Comparison of ENCODE assay signal across 25 cellular contexts in genomic region chr19:6212403-6213265, GRCh38.
DNase-seq lines count a peak whose midpoint lies in the region; ATAC-seq, FAIRE-seq and TF ChIP-seq lines count a peak whose summit lies in the region.
"Had no signal": no experiment of that assay in that cellular context is flagged by ENCODE, and none has a peak within 500 bp of the region (broad histone marks: within the 10 kb centered on the region; RNA-seq: fewer than 3 reads in every experiment).

No MANE protein-coding gene starts in this region.

- peak; percentile 5 for DNase-seq in 8988T
- peak; percentile 18 for DNase-seq in GM12892 (ENCODE audit: insufficient read length)
- peak; percentile 12 to 29 for DNase-seq in frontal cortex (ENCODE audit: low spot score in 2 of 2)
- DNase-seq in nephron progenitor cell = no peak
- DNase-seq in AG08395 (ENCODE audit: low spot score) = no peak
- DNase-seq in activated CD8-positive, alpha-beta T cell treated with anti-CD3 and anti-CD28 coated beads for 36 hours = no peak
- DNase-seq: ACHN, anterior cingulate cortex, Calu3, caudate nucleus, glutamatergic neuron, natural killer cell, NCI-H1048, NCI-H187, NCI-H526 treated with DMSO at 0.1 percent for 48 hours, WERI-Rb-1 had no signal

- no peaks in the 10 kb centered on the region for H3K27me3 Mint-ChIP-seq in nephron progenitor cell (ENCODE audit: low read depth, poor library complexity)
- no peaks in the 10 kb centered on the region for H3K27me3 Mint-ChIP-seq in activated CD8-positive, alpha-beta T cell treated with anti-CD3 and anti-CD28 coated beads for 36 hours
- H3K27me3 Mint-ChIP-seq: activated naive CD4-positive, alpha-beta T cell treated with anti-CD3 and anti-CD28 coated beads, Interleukin-2, amount 50 U/mL, for 24 hours; activated T-helper 17 cell treated with anti-CD3 and anti-CD28 coated beads, Interleukin-2, amount 50 U/mL, for 72 hours had no signal

- TF ChIP-seq POLR2A in GM12892 (IDR thresholded peaks at IDR 0.05; ENCODE audit: low read depth, low read length) (no peak), GM18505 (IDR thresholded peaks at IDR 0.05; ENCODE audit: borderline replicate concordance, extremely low read depth, insufficient read depth, insufficient read length) (no peak)

- no peak for TF ChIP-seq CTCF in nephron progenitor cell (IDR thresholded peaks at IDR 0.05)
- TF ChIP-seq CTCF in activated CD8-positive, alpha-beta T cell treated with anti-CD3 and anti-CD28 coated beads for 36 hours (IDR thresholded peaks at IDR 0.05) = no peak

- peak overlapping the region; percentile 90 for H3K27ac Mint-ChIP-seq in nephron progenitor cell
- H3K27ac Mint-ChIP-seq in activated CD8-positive, alpha-beta T cell treated with anti-CD3 and anti-CD28 coated beads for 36 hours = no peak overlapping the region
- H3K27ac Mint-ChIP-seq: activated naive CD4-positive, alpha-beta T cell treated with anti-CD3 and anti-CD28 coated beads, Interleukin-2, amount 50 U/mL, for 24 hours; activated T-helper 17 cell treated with anti-CD3 and anti-CD28 coated beads, Interleukin-2, amount 50 U/mL, for 72 hours; T-helper 2 cell treated with Interferon-gamma antibody and Interleukin-4, amounts not matched to agents 5 μg/mL and 100 μg/mL, for 36 hours had no signal

- H3K9me3 Mint-ChIP-seq in nephron progenitor cell = no peaks in the 10 kb centered on the region
- H3K9me3 Mint-ChIP-seq in activated CD8-positive, alpha-beta T cell treated with anti-CD3 and anti-CD28 coated beads for 36 hours = no peaks in the 10 kb centered on the region
- H3K9me3 Mint-ChIP-seq: activated naive CD4-positive, alpha-beta T cell treated with anti-CD3 and anti-CD28 coated beads, Interleukin-2, amount 50 U/mL, for 24 hours; activated T-helper 17 cell treated with anti-CD3 and anti-CD28 coated beads, Interleukin-2, amount 50 U/mL, for 72 hours; natural killer cell; T-helper 2 cell treated with Interferon-gamma antibody and Interleukin-4, amounts not matched to agents 5 μg/mL and 100 μg/mL, for 36 hours had no signal

- intact Hi-C loops in activated CD8-positive, alpha-beta T cell treated with anti-CD3 and anti-CD28 coated beads for 36 hours (cut with micrococcal nuclease) = no loop called here

- H3K36me3 Mint-ChIP-seq in nephron progenitor cell (ENCODE audit: low read depth) = peaks cover 10% of the 10 kb centered on the region
- H3K36me3 Mint-ChIP-seq in activated CD8-positive, alpha-beta T cell treated with anti-CD3 and anti-CD28 coated beads for 36 hours (ENCODE audit: low read depth) = peaks cover 8% of the 10 kb centered on the region
- H3K36me3 Mint-ChIP-seq: activated naive CD4-positive, alpha-beta T cell treated with anti-CD3 and anti-CD28 coated beads, Interleukin-2, amount 50 U/mL, for 24 hours; natural killer cell had no signal

- ATAC-seq in GM18505 (IDR thresholded peaks at IDR 0.05; ENCODE audit: unreplicated experiment) (no peak), HG02840 (IDR thresholded peaks at IDR 0.05; ENCODE audit: low FRiP score, unreplicated experiment) (no peak)
- no peak for ATAC-seq in activated CD8-positive, alpha-beta T cell treated with anti-CD3 and anti-CD28 coated beads for 36 hours
- ATAC-seq: activated T-helper 17 cell treated with anti-CD3 and anti-CD28 coated beads, Interleukin-2, amount 50 U/mL, for 72 hours had no signal

- CTCF ChIA-PET in activated CD8-positive, alpha-beta T cell treated with anti-CD3 and anti-CD28 coated beads for 36 hours (lab: Charles Lee) = interaction anchor here (1.0 kb wide), 1 partner anchor 270 kb away, joined by 3 read pairs; no protein-coding TSS in a partner anchor

- POLR2A ChIA-PET in activated CD8-positive, alpha-beta T cell treated with anti-CD3 and anti-CD28 coated beads for 36 hours (lab: Charles Lee) = no interaction called here

- no peak for FAIRE-seq in GM12892 (lab: Jason Lieb, UNC)
- FAIRE-seq in frontal cortex (lab: Jason Lieb, UNC) = no peak
- FAIRE-seq: endothelial cell of umbilical vein, GM19239, RCC 7860, urothelium cell line had no signal

- H3K4me1 Mint-ChIP-seq in nephron progenitor cell = peaks cover 28% of the 10 kb centered on the region
- no peaks in the 10 kb centered on the region for H3K4me1 Mint-ChIP-seq in activated CD8-positive, alpha-beta T cell treated with anti-CD3 and anti-CD28 coated beads for 36 hours (ENCODE audit: low read depth)
- H3K4me1 Mint-ChIP-seq: activated naive CD4-positive, alpha-beta T cell treated with anti-CD3 and anti-CD28 coated beads, Interleukin-2, amount 50 U/mL, for 24 hours; activated T-helper 17 cell treated with anti-CD3 and anti-CD28 coated beads, Interleukin-2, amount 50 U/mL, for 72 hours; natural killer cell had no signal

- H3K4me3 Mint-ChIP-seq in nephron progenitor cell = no peak overlapping the region
- no peak overlapping the region for H3K4me3 Mint-ChIP-seq in activated CD8-positive, alpha-beta T cell treated with anti-CD3 and anti-CD28 coated beads for 36 hours
- H3K4me3 Mint-ChIP-seq: activated naive CD4-positive, alpha-beta T cell treated with anti-CD3 and anti-CD28 coated beads, Interleukin-2, amount 50 U/mL, for 24 hours; activated T-helper 17 cell treated with anti-CD3 and anti-CD28 coated beads, Interleukin-2, amount 50 U/mL, for 72 hours; natural killer cell; T-helper 2 cell treated with Interferon-gamma antibody and Interleukin-4, amounts not matched to agents 5 μg/mL and 100 μg/mL, for 36 hours had no signal

Comparison
In these comparisons a context has a peak if more than half of its experiments do, and no peak if none do; other contexts are left out.
1. DNase-seq: peak in 8988T (single experiment), GM12892 (single experiment) and frontal cortex (2 of 2); none in nephron progenitor cell (single experiment), AG08395 (single experiment) and activated CD8-positive, alpha-beta T cell treated with anti-CD3 and anti-CD28 coated beads for 36 hours (single experiment).